ENCODE assay signal across 2 cellular contexts in genomic region chr9:6307551-6308096, GRCh38.
A peak's percentile ranks its signal among the peaks of the same experiment; 100 is the strongest.
TF ChIP-seq lines count a peak whose summit lies in the region.

No MANE protein-coding gene starts in this region.

TF ChIP-seq in GM23338, 12 proteins besides CTCF, POLR2A, EP300 and RAD21 (continued from another document):
- TF ChIP-seq, protein P1, sequence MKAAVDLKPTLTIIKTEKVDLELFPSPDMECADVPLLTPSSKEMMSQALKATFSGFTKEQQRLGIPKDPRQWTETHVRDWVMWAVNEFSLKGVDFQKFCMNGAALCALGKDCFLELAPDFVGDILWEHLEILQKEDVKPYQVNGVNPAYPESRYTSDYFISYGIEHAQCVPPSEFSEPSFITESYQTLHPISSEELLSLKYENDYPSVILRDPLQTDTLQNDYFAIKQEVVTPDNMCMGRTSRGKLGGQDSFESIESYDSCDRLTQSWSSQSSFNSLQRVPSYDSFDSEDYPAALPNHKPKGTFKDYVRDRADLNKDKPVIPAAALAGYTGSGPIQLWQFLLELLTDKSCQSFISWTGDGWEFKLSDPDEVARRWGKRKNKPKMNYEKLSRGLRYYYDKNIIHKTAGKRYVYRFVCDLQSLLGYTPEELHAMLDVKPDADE (IDR thresholded peaks at IDR 0.05), result no peak
- TF ChIP-seq EZH2phosphoT487 (IDR thresholded peaks at IDR 0.05; ENCODE audit: unreplicated experiment), result no peak
- no peak for TF ChIP-seq CREB1 (CRISPR knock-in tag; IDR thresholded peaks at IDR 0.05; ENCODE audit: low read depth)
- TF ChIP-seq, protein P2, sequence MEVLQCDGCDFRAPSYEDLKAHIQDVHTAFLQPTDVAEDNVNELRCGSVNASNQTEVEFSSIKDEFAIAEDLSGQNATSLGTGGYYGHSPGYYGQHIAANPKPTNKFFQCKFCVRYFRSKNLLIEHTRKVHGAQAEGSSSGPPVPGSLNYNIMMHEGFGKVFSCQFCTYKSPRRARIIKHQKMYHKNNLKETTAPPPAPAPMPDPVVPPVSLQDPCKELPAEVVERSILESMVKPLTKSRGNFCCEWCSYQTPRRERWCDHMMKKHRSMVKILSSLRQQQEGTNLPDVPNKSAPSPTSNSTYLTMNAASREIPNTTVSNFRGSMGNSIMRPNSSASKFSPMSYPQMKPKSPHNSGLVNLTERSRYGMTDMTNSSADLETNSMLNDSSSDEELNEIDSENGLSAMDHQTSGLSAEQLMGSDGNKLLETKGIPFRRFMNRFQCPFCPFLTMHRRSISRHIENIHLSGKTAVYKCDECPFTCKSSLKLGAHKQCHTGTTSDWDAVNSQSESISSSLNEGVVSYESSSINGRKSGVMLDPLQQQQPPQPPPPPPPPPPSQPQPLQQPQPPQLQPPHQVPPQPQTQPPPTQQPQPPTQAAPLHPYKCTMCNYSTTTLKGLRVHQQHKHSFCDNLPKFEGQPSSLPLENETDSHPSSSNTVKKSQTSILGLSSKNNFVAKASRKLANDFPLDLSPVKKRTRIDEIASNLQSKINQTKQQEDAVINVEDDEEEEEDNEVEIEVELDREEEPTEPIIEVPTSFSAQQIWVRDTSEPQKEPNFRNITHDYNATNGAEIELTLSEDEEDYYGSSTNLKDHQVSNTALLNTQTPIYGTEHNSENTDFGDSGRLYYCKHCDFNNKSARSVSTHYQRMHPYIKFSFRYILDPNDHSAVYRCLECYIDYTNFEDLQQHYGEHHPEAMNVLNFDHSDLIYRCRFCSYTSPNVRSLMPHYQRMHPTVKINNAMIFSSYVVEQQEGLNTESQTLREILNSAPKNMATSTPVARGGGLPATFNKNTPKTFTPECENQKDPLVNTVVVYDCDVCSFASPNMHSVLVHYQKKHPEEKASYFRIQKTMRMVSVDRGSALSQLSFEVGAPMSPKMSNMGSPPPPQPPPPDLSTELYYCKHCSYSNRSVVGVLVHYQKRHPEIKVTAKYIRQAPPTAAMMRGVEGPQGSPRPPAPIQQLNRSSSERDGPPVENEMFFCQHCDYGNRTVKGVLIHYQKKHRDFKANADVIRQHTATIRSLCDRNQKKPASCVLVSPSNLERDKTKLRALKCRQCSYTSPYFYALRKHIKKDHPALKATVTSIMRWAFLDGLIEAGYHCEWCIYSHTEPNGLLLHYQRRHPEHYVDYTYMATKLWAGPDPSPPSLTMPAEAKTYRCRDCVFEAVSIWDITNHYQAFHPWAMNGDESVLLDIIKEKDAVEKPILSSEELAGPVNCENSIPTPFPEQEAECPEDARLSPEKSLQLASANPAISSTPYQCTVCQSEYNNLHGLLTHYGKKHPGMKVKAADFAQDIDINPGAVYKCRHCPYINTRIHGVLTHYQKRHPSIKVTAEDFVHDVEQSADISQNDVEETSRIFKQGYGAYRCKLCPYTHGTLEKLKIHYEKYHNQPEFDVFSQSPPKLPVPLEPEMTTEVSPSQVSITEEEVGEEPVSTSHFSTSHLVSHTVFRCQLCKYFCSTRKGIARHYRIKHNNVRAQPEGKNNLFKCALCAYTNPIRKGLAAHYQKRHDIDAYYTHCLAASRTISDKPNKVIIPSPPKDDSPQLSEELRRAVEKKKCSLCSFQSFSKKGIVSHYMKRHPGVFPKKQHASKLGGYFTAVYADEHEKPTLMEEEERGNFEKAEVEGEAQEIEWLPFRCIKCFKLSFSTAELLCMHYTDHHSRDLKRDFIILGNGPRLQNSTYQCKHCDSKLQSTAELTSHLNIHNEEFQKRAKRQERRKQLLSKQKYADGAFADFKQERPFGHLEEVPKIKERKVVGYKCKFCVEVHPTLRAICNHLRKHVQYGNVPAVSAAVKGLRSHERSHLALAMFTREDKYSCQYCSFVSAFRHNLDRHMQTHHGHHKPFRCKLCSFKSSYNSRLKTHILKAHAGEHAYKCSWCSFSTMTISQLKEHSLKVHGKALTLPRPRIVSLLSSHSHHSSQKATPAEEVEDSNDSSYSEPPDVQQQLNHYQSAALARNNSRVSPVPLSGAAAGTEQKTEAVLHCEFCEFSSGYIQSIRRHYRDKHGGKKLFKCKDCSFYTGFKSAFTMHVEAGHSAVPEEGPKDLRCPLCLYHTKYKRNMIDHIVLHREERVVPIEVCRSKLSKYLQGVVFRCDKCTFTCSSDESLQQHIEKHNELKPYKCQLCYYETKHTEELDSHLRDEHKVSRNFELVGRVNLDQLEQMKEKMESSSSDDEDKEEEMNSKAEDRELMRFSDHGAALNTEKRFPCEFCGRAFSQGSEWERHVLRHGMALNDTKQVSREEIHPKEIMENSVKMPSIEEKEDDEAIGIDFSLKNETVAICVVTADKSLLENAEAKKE (CRISPR knock-in tag; IDR thresholded peaks at IDR 0.05), result no peak
- TF ChIP-seq NANOG (IDR thresholded peaks at IDR 0.05; ENCODE audit: borderline replicate concordance), result no peak
- TF ChIP-seq, protein P3, sequence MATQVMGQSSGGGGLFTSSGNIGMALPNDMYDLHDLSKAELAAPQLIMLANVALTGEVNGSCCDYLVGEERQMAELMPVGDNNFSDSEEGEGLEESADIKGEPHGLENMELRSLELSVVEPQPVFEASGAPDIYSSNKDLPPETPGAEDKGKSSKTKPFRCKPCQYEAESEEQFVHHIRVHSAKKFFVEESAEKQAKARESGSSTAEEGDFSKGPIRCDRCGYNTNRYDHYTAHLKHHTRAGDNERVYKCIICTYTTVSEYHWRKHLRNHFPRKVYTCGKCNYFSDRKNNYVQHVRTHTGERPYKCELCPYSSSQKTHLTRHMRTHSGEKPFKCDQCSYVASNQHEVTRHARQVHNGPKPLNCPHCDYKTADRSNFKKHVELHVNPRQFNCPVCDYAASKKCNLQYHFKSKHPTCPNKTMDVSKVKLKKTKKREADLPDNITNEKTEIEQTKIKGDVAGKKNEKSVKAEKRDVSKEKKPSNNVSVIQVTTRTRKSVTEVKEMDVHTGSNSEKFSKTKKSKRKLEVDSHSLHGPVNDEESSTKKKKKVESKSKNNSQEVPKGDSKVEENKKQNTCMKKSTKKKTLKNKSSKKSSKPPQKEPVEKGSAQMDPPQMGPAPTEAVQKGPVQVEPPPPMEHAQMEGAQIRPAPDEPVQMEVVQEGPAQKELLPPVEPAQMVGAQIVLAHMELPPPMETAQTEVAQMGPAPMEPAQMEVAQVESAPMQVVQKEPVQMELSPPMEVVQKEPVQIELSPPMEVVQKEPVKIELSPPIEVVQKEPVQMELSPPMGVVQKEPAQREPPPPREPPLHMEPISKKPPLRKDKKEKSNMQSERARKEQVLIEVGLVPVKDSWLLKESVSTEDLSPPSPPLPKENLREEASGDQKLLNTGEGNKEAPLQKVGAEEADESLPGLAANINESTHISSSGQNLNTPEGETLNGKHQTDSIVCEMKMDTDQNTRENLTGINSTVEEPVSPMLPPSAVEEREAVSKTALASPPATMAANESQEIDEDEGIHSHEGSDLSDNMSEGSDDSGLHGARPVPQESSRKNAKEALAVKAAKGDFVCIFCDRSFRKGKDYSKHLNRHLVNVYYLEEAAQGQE (IDR thresholded peaks at IDR 0.05; ENCODE audit: unreplicated experiment), result no peak
- TF ChIP-seq JUNB (IDR thresholded peaks at IDR 0.05; ENCODE audit: unreplicated experiment), result no peak
- TF ChIP-seq ZNF331 (CRISPR knock-in tag; IDR thresholded peaks at IDR 0.05; ENCODE audit: low read depth), result no peak
- no peak for TF ChIP-seq EZH2 (IDR thresholded peaks at IDR 0.05; ENCODE audit: low read depth, unreplicated experiment)
- no peak for TF ChIP-seq STAT1 (IDR thresholded peaks at IDR 0.05; ENCODE audit: unreplicated experiment)

TF ChIP-seq in GM12878, 131 proteins besides CTCF, POLR2A, EP300 and RAD21 (continued from another document):
- TF ChIP-seq, protein P4, sequence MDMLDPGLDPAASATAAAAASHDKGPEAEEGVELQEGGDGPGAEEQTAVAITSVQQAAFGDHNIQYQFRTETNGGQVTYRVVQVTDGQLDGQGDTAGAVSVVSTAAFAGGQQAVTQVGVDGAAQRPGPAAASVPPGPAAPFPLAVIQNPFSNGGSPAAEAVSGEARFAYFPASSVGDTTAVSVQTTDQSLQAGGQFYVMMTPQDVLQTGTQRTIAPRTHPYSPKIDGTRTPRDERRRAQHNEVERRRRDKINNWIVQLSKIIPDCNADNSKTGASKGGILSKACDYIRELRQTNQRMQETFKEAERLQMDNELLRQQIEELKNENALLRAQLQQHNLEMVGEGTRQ (IDR thresholded peaks at IDR 0.05; ENCODE audit: borderline replicate concordance, low read depth, low read length), result no peak
- TF ChIP-seq KAT2A (conservative IDR thresholded peaks at IDR 0.05; ENCODE audit: control insufficient read depth, low read depth, low read length) (no peak), RUNX3 (IDR thresholded peaks at IDR 0.05; ENCODE audit: low read length) (peak; percentile 77), POU2F2 (IDR thresholded peaks at IDR 0.05; ENCODE audit: borderline replicate concordance, low read depth, low read length) (no peak)
